In genomic region chr3:101848754-101849713, GRCh38 we compare ENCODE assay signal across 1 cellular context.
A peak's percentile ranks its signal among the peaks of the same experiment; 100 is the strongest.
TF ChIP-seq lines count a peak whose summit lies in the region.

TSS of gene NFKBIZ (plus strand) at chr3:101849514. CDS start at chr3:101849629, 115 bp downstream.

TF ChIP-seq in WTC11, 78 proteins besides CTCF, POLR2A, EP300 and RAD21 (continued from another document):
- no peak for TF ChIP-seq STAT6 (CRISPR knock-in tag; conservative IDR thresholded peaks at IDR 0.05; ENCODE audit: low read depth)
- no peak for TF ChIP-seq ZNF263 (CRISPR knock-in tag; IDR thresholded peaks at IDR 0.05; ENCODE audit: low read depth)
- peak; percentile 47; the same call in 1 of the 2 replicates for TF ChIP-seq TP53 (CRISPR knock-in tag; IDR thresholded peaks at IDR 0.05)
- TF ChIP-seq MAX (CRISPR knock-in tag; IDR thresholded peaks at IDR 0.05): peak; percentile 40; the same call in 1 of the 2 replicates
- TF ChIP-seq ZNF423 (CRISPR knock-in tag; IDR thresholded peaks at IDR 0.05): peak; percentile 83; the same call in 1 of the 2 replicates
- TF ChIP-seq ZNF281 (CRISPR knock-in tag; IDR thresholded peaks at IDR 0.05): 0 out of 2 replicates have a peak, but pooled peaks have one; percentile 13
- peak; percentile 33; the same call in 1 of the 2 replicates for TF ChIP-seq ZNF416 (CRISPR knock-in tag; IDR thresholded peaks at IDR 0.05)
- TF ChIP-seq NFYB (CRISPR knock-in tag; conservative IDR thresholded peaks at IDR 0.05; ENCODE audit: low read depth): no peak; the same call in 1 of the 2 replicates
- TF ChIP-seq ZNF532 (CRISPR knock-in tag; IDR thresholded peaks at IDR 0.05; ENCODE audit: borderline replicate concordance): no peak; the same call in 1 of the 2 replicates
- TF ChIP-seq GABPB1 (CRISPR knock-in tag; IDR thresholded peaks at IDR 0.05): peak; percentile 83
- TF ChIP-seq ZNF219 (CRISPR knock-in tag; IDR thresholded peaks at IDR 0.05; ENCODE audit: borderline replicate concordance): no peak
- no peak for TF ChIP-seq E2F4 (CRISPR knock-in tag; IDR thresholded peaks at IDR 0.05; ENCODE audit: borderline replicate concordance, low read depth)
- peak; percentile 67 for TF ChIP-seq PRDM15 (CRISPR knock-in tag; IDR thresholded peaks at IDR 0.05)
- peak; percentile 79; the same call in 1 of the 2 replicates for TF ChIP-seq ZNF232 (CRISPR knock-in tag; IDR thresholded peaks at IDR 0.05)
- TF ChIP-seq USF1 (CRISPR knock-in tag; IDR thresholded peaks at IDR 0.05): 0 out of 2 replicates have a peak, but pooled peaks have one; percentile 19
- TF ChIP-seq AFF4 (CRISPR knock-in tag; IDR thresholded peaks at IDR 0.05; ENCODE audit: borderline replicate concordance): no peak
- TF ChIP-seq CREM (CRISPR knock-in tag; IDR thresholded peaks at IDR 0.05): no peak
- 0 out of 2 replicates have a peak, but pooled peaks have one; percentile 46 for TF ChIP-seq EMX1 (CRISPR knock-in tag; IDR thresholded peaks at IDR 0.05)
- TF ChIP-seq ZBTB21 (CRISPR knock-in tag; IDR thresholded peaks at IDR 0.05; ENCODE audit: borderline replicate concordance): no peak
- 0 out of 2 replicates have a peak, but pooled peaks have one; percentile 15 for TF ChIP-seq ETV6 (CRISPR knock-in tag; IDR thresholded peaks at IDR 0.05)
